8 cellular contexts compared by ENCODE assay signal in the genomic region with DNA sequence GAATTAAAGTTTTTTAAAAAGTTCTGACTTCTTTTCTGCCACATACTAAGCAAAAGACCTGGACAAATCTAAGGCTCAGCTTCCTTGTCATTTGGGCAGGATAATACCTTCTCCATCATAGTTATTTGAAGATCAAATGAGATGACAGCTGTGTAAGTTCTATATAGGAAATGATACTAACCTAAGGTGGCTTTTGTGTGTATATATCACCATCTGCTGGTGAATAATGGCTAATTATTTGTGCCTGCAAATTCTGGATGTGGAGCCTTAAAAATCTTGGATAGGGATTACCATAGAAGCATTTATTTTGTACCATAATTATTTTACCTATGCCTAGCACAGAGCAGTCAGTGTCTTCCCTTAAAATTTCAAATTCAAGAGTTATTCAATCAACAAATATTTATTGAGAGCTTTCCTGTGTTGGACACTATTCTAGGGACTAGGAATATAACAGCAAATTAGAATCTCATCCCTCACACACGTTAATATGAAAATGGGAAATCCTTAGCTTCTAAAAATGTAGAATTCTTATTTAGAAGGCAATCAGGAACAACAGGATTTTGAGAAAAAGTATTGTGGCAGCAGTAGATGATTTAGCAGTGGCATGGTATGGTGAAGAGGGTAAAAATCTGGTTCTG.
DNase-seq lines count a peak whose midpoint lies in the region; ATAC-seq and TF ChIP-seq lines count a peak whose summit lies in the region.

No MANE protein-coding gene starts in this region.

- peaks cover 46% of the 10 kb centered on the region for H3K36me3 Mint-ChIP-seq in stimulated activated naive CD8-positive, alpha-beta T cell treated with anti-CD3 and anti-CD28 coated beads, Interleukin-15, Interleukin-2, amounts not matched to agents 100 ng/mL and 50 ng/mL, for 24 hours (ENCODE audit: low read depth)
- H3K36me3 Mint-ChIP-seq in activated CD8-positive, alpha-beta T cell treated with anti-CD3 and anti-CD28 coated beads, Interleukin-2, amount 10 ng/mL, durations not matched to agents 7 days and 5 days (ENCODE audit: low read depth) = peaks cover 20% of the 10 kb centered on the region
- H3K36me3 Mint-ChIP-seq in activated T-cell treated with anti-CD3 and anti-CD28 coated beads, Interleukin-2, amount 50 U/mL, for 24 hours (ENCODE audit: low read depth) = peaks cover 84% of the 10 kb centered on the region

- H3K4me3 ChIP-seq in left ventricle myocardium inferior = no peak overlapping the region

- no peaks in the 10 kb centered on the region for H3K4me1 Mint-ChIP-seq in stimulated activated naive CD8-positive, alpha-beta T cell treated with anti-CD3 and anti-CD28 coated beads, Interleukin-15, Interleukin-2, amounts not matched to agents 100 ng/mL and 50 ng/mL, for 24 hours (ENCODE audit: low read depth)
- no peaks in the 10 kb centered on the region for H3K4me1 Mint-ChIP-seq in activated CD8-positive, alpha-beta T cell treated with anti-CD3 and anti-CD28 coated beads, Interleukin-2, amount 10 ng/mL, durations not matched to agents 7 days and 5 days (ENCODE audit: low read depth)
- peaks cover 1% of the 10 kb centered on the region for H3K4me1 Mint-ChIP-seq in activated T-cell treated with anti-CD3 and anti-CD28 coated beads, Interleukin-2, amount 50 U/mL, for 24 hours (ENCODE audit: low read depth)

- H3K4me1 ChIP-seq in left ventricle myocardium inferior = peaks cover 17% of the 10 kb centered on the region

- intact Hi-C loops in left ventricle myocardium inferior (cut with micrococcal nuclease) = loop anchor here (5.0 kb wide), 1 partner anchor 152 kb away; no protein-coding TSS in a partner anchor

- peak overlapping the region; percentile 57 for H3K27ac Mint-ChIP-seq in stimulated activated naive CD8-positive, alpha-beta T cell treated with anti-CD3 and anti-CD28 coated beads, Interleukin-15, Interleukin-2, amounts not matched to agents 100 ng/mL and 50 ng/mL, for 24 hours
- no peak overlapping the region for H3K27ac Mint-ChIP-seq in activated CD8-positive, alpha-beta T cell treated with anti-CD3 and anti-CD28 coated beads, Interleukin-2, amount 10 ng/mL, durations not matched to agents 7 days and 5 days
- H3K27ac Mint-ChIP-seq in activated T-cell treated with anti-CD3 and anti-CD28 coated beads, Interleukin-2, amount 50 U/mL, for 24 hours = no peak overlapping the region

- peaks cover 10% of the 10 kb centered on the region for H3K36me3 ChIP-seq in left ventricle myocardium inferior

- no peaks in the 10 kb centered on the region for H3K27me3 Mint-ChIP-seq in stimulated activated naive CD8-positive, alpha-beta T cell treated with anti-CD3 and anti-CD28 coated beads, Interleukin-15, Interleukin-2, amounts not matched to agents 100 ng/mL and 50 ng/mL, for 24 hours
- H3K27me3 Mint-ChIP-seq in activated CD8-positive, alpha-beta T cell treated with anti-CD3 and anti-CD28 coated beads, Interleukin-2, amount 10 ng/mL, durations not matched to agents 7 days and 5 days (ENCODE audit: low read depth) = no peaks in the 10 kb centered on the region
- no peaks in the 10 kb centered on the region for H3K27me3 Mint-ChIP-seq in activated T-cell treated with anti-CD3 and anti-CD28 coated beads, Interleukin-2, amount 50 U/mL, for 24 hours

- no peak overlapping the region for H3K4me3 Mint-ChIP-seq in stimulated activated naive CD8-positive, alpha-beta T cell treated with anti-CD3 and anti-CD28 coated beads, Interleukin-15, Interleukin-2, amounts not matched to agents 100 ng/mL and 50 ng/mL, for 24 hours
- no peak overlapping the region for H3K4me3 Mint-ChIP-seq in activated CD8-positive, alpha-beta T cell treated with anti-CD3 and anti-CD28 coated beads, Interleukin-2, amount 10 ng/mL, durations not matched to agents 7 days and 5 days
- no peak overlapping the region for H3K4me3 Mint-ChIP-seq in activated T-cell treated with anti-CD3 and anti-CD28 coated beads, Interleukin-2, amount 50 U/mL, for 24 hours

- no peaks in the 10 kb centered on the region for H3K9me3 Mint-ChIP-seq in stimulated activated naive CD8-positive, alpha-beta T cell treated with anti-CD3 and anti-CD28 coated beads, Interleukin-15, Interleukin-2, amounts not matched to agents 100 ng/mL and 50 ng/mL, for 24 hours
- no peaks in the 10 kb centered on the region for H3K9me3 Mint-ChIP-seq in activated CD8-positive, alpha-beta T cell treated with anti-CD3 and anti-CD28 coated beads, Interleukin-2, amount 10 ng/mL, durations not matched to agents 7 days and 5 days (ENCODE audit: insufficient read depth)
- H3K9me3 Mint-ChIP-seq in activated T-cell treated with anti-CD3 and anti-CD28 coated beads, Interleukin-2, amount 50 U/mL, for 24 hours = no peaks in the 10 kb centered on the region

- ATAC-seq in stimulated activated naive CD8-positive, alpha-beta T cell treated with anti-CD3 and anti-CD28 coated beads, Interleukin-15, Interleukin-2, amounts not matched to agents 100 U/mL and 50 U/mL, for 24 hours = no peak
- peak; percentile 47 for ATAC-seq in activated CD8-positive, alpha-beta T cell treated with anti-CD3 and anti-CD28 coated beads, Interleukin-2, amount 10 ng/mL, durations not matched to agents 7 days and 5 days

- peak; percentile 69 for TF ChIP-seq CTCF in left ventricle myocardium inferior (IDR thresholded peaks at IDR 0.05; ENCODE audit: borderline replicate concordance)

- CTCF ChIA-PET in activated CD8-positive, alpha-beta T cell treated with anti-CD3 and anti-CD28 coated beads, Interleukin-2, amount 10 ng/mL, durations not matched to agents 7 days and 5 days (lab: Charles Lee) = interaction anchor here (0.6 to 12.4 kb wide), 36 partner anchors 9 to 259 kb away, joined by 3 to 315 read pairs (median 6); partner anchors contain the start of genes EPB41 and SRSF4

- POLR2A ChIA-PET in activated CD8-positive, alpha-beta T cell treated with anti-CD3 and anti-CD28 coated beads, Interleukin-2, amount 10 ng/mL, durations not matched to agents 7 days and 5 days (lab: Charles Lee) = interaction anchor here (0.7 to 0.9 kb wide), 4 partner anchors 120 to 152 kb away, joined by 3 to 4 read pairs (median 3); partner anchors contain the start of gene EPB41

- DNase-seq in stimulated activated naive CD8-positive, alpha-beta T cell treated with anti-CD3 and anti-CD28 coated beads, Interleukin-15, Interleukin-2, amounts not matched to agents 100 U/mL and 50 U/mL, for 24 hours = no peak
- DNase-seq in NCI-H1930 (lab: John Stamatoyannopoulos, UW) (peak; percentile 6 to 56), left ventricle myocardium inferior (no peak), smooth muscle cell of the brain vasculature (ENCODE audit: low read depth, low spot score) (peak; percentile 13)
- no peak for DNase-seq in activated CD8-positive, alpha-beta T cell treated with anti-CD3 and anti-CD28 coated beads, Interleukin-2, amount 10 ng/mL, durations not matched to agents 7 days and 5 days
- no peak for DNase-seq in activated naive CD4-positive, alpha-beta T cell treated with anti-CD3 and anti-CD28 coated beads, Interleukin-2, amount 50 U/mL, for 16 hours
- no peak for DNase-seq in activated T-cell treated with anti-CD3 and anti-CD28 coated beads, Interleukin-2, amount 50 U/mL, for 24 hours

- H3K27ac ChIP-seq in left ventricle myocardium inferior (replicated peaks) = no peak overlapping the region

- no peaks in the 10 kb centered on the region for H3K27me3 ChIP-seq in left ventricle myocardium inferior (ENCODE audit: low read depth)

- no peaks in the 10 kb centered on the region for H3K9me3 ChIP-seq in left ventricle myocardium inferior (replicated peaks)

Comparison
In these comparisons a context has a peak if more than half of its experiments do, and no peak if none do; other contexts are left out.
1. DNase-seq: peak in NCI-H1930 (2 of 2) and smooth muscle cell of the brain vasculature (single experiment); none in stimulated activated naive CD8-positive, alpha-beta T cell treated with anti-CD3 and anti-CD28 coated beads, Interleukin-15, Interleukin-2, amounts not matched to agents 100 U/mL and 50 U/mL, for 24 hours (single experiment), activated CD8-positive, alpha-beta T cell treated with anti-CD3 and anti-CD28 coated beads, Interleukin-2, amount 10 ng/mL, durations not matched to agents 7 days and 5 days (single experiment), left ventricle myocardium inferior (single experiment), activated naive CD4-positive, alpha-beta T cell treated with anti-CD3 and anti-CD28 coated beads, Interleukin-2, amount 50 U/mL, for 16 hours (single experiment) and activated T-cell treated with anti-CD3 and anti-CD28 coated beads, Interleukin-2, amount 50 U/mL, for 24 hours (single experiment).